Comparison of ENCODE assay signal across 1 cellular context in the genomic region with DNA sequence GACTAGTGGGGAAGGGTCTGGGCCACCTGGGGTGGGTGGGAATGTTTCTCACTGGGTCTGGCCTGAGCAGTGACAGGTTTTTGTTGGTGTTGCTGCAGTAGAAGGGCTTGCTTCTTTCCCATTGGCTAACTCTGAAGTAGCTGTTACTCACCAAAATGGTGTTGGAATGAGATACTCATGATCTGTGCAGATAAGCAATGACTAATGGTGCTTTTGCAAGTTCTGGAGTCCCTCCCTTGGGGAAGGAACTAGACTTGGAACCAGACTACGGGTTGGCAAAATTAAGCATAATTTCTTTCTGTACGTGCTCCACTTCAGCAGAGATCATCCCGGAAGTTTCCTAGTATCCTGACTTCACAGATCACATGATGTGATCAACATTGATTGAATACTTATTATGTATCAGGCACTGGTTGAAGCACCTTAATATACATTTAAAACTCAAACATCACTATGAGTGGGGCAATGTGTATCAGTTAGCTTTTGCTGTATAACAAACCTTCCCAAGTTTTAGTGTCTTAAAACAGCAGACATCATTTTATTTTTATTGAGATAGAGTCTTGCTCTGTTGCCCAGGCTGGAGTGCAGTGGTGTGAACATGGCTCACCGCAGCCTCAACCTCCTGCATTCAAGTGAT.
TF ChIP-seq lines count a peak whose summit lies in the region.

No MANE protein-coding gene starts in this region.

TF ChIP-seq in K562, 482 proteins besides CTCF, POLR2A, EP300 and RAD21 (continued from another document and continues in another):
- TF ChIP-seq NRF1 (conservative IDR thresholded peaks at IDR 0.05 in 1 of 2, IDR thresholded peaks at IDR 0.05 in 1 of 2) (peak in 1 of 2 experiments; percentile 38; a peak in 1 of 4 replicates), EGR1 (conservative IDR thresholded peaks at IDR 0.05) (no peak), SMARCB1 (IDR thresholded peaks at IDR 0.05; ENCODE audit: insufficient read length, low read depth) (no peak), FOXK1 (CRISPR knock-in tag; IDR thresholded peaks at IDR 0.05; ENCODE audit: borderline replicate concordance) (no peak), RBFOX2 (IDR thresholded peaks at IDR 0.05; ENCODE audit: low read depth, low read length) (no peak), ZKSCAN3 (CRISPR knock-in tag; IDR thresholded peaks at IDR 0.05) (no peak), RBM39 (optimal IDR thresholded peaks at IDR 0.05; ENCODE audit: low read depth, low read length) (no peak), NCOA6 (IDR thresholded peaks at IDR 0.05) (no peak), FOSL1 (tag; conservative IDR thresholded peaks at IDR 0.05) (peak; percentile 99), ARNT (IDR thresholded peaks at IDR 0.05) (0 out of 4 replicates have a peak, but pooled peaks of 1 of the 2 experiments have one; percentile 34), SRSF1 (IDR thresholded peaks at IDR 0.05; ENCODE audit: low read depth, low read length) (no peak), KDM5B (IDR thresholded peaks at IDR 0.05; ENCODE audit: insufficient replicate concordance, low read depth, low read length) (no peak), MECOM (CRISPR knock-in tag; IDR thresholded peaks at IDR 0.05) (no peak), MAFG (tag; conservative IDR thresholded peaks at IDR 0.05) (no peak), ZNF24 (IDR thresholded peaks at IDR 0.05) (no peak), TRIM28 (IDR thresholded peaks at IDR 0.05) (peak; percentile 93), KLF16 (IDR thresholded peaks at IDR 0.05) (no peak), BCOR (IDR thresholded peaks at IDR 0.05) (peak; percentile 94), DIDO1 (tag; IDR thresholded peaks at IDR 0.05; ENCODE audit: low read depth) (no peak), ZNF707 (CRISPR knock-in tag; conservative IDR thresholded peaks at IDR 0.05) (no peak), EWSR1 (IDR thresholded peaks at IDR 0.05; ENCODE audit: borderline replicate concordance, low read depth, partially characterized antibody) (no peak), ZNF224 (CRISPR knock-in tag; IDR thresholded peaks at IDR 0.05) (no peak), PHF20 (IDR thresholded peaks at IDR 0.05; ENCODE audit: partially characterized antibody) (no peak), FUS (optimal IDR thresholded peaks at IDR 0.05; ENCODE audit: low read depth, low read length) (no peak), RFX5 (IDR thresholded peaks at IDR 0.05; ENCODE audit: low read depth, low read length) (no peak), BRD4 (IDR thresholded peaks at IDR 0.05) (no peak), IRF2 (CRISPR knock-in tag; IDR thresholded peaks at IDR 0.05) (no peak), ARID1B (IDR thresholded peaks at IDR 0.05) (peak; percentile 93), EP400 (IDR thresholded peaks at IDR 0.05) (no peak), L3MBTL2 (IDR thresholded peaks at IDR 0.05) (no peak), NFATC3 (IDR thresholded peaks at IDR 0.05) (no peak), KDM4B (IDR thresholded peaks at IDR 0.05; ENCODE audit: borderline replicate concordance in 2 of 2, low read depth in 1 of 2) (no peak), HNRNPH1 (optimal IDR thresholded peaks at IDR 0.05; ENCODE audit: low read depth, low read length) (no peak), PCBP2 (IDR thresholded peaks at IDR 0.05; ENCODE audit: low read depth, low read length, poor library complexity, severe bottlenecking) (no peak), ZNF311 (CRISPR knock-in tag; IDR thresholded peaks at IDR 0.05) (no peak), HDGF (IDR thresholded peaks at IDR 0.05) (no peak), RHOXF2B (CRISPR knock-in tag; conservative IDR thresholded peaks at IDR 0.05) (no peak), ZNF57 (CRISPR knock-in tag; IDR thresholded peaks at IDR 0.05) (no peak), TCF3 (CRISPR knock-in tag; IDR thresholded peaks at IDR 0.05) (peak; percentile 72), KAT8 (IDR thresholded peaks at IDR 0.05; ENCODE audit: low read depth) (no peak), FOXM1 (IDR thresholded peaks at IDR 0.05; ENCODE audit: low read depth) (peak; percentile 68), FOXM1 (CRISPR knock-in tag; IDR thresholded peaks at IDR 0.05; ENCODE audit: low read depth) (no peak), ELF4 (CRISPR knock-in tag; IDR thresholded peaks at IDR 0.05) (no peak), OTX1 (CRISPR knock-in tag; IDR thresholded peaks at IDR 0.05) (no peak), HDAC1 (IDR thresholded peaks at IDR 0.05) (no peak), ZNF77 (CRISPR knock-in tag; IDR thresholded peaks at IDR 0.05) (no peak), RNF2 (IDR thresholded peaks at IDR 0.05) (no peak), SMARCA4 (IDR thresholded peaks at IDR 0.05) (peak; percentile 93), ZNF75A (CRISPR knock-in tag; IDR thresholded peaks at IDR 0.05) (no peak), HMG20A (CRISPR knock-in tag; conservative IDR thresholded peaks at IDR 0.05) (no peak), ZBTB1 (CRISPR knock-in tag; IDR thresholded peaks at IDR 0.05; ENCODE audit: borderline replicate concordance, low read depth) (no peak), LEF1 (IDR thresholded peaks at IDR 0.05) (no peak), RCOR1 (IDR thresholded peaks at IDR 0.05; ENCODE audit: borderline replicate concordance in 1 of 2, low read depth in 2 of 2, low read length in 2 of 2) (peak in 1 of 2 experiments; percentile 50; a peak in 2 of 4 replicates), SMARCC2 (IDR thresholded peaks at IDR 0.05; ENCODE audit: low read depth) (peak; percentile 81), CBX3 (IDR thresholded peaks at IDR 0.05; ENCODE audit: borderline replicate concordance in 1 of 2, low read length in 2 of 2) (peak in 1 of 2 experiments; percentile 77; a peak in 2 of 3 replicates), TOE1 (IDR thresholded peaks at IDR 0.05; ENCODE audit: borderline replicate concordance) (peak; percentile 54; the same call in 1 of the 2 replicates), TOE1 (CRISPR knock-in tag; IDR thresholded peaks at IDR 0.05; ENCODE audit: borderline replicate concordance, low read depth) (no peak)
- TF ChIP-seq, protein P1, sequence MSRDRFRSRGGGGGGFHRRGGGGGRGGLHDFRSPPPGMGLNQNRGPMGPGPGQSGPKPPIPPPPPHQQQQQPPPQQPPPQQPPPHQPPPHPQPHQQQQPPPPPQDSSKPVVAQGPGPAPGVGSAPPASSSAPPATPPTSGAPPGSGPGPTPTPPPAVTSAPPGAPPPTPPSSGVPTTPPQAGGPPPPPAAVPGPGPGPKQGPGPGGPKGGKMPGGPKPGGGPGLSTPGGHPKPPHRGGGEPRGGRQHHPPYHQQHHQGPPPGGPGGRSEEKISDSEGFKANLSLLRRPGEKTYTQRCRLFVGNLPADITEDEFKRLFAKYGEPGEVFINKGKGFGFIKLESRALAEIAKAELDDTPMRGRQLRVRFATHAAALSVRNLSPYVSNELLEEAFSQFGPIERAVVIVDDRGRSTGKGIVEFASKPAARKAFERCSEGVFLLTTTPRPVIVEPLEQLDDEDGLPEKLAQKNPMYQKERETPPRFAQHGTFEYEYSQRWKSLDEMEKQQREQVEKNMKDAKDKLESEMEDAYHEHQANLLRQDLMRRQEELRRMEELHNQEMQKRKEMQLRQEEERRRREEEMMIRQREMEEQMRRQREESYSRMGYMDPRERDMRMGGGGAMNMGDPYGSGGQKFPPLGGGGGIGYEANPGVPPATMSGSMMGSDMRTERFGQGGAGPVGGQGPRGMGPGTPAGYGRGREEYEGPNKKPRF (IDR thresholded peaks at IDR 0.05; ENCODE audit: low read depth, low read length): no peak
- TF ChIP-seq, protein P2, sequence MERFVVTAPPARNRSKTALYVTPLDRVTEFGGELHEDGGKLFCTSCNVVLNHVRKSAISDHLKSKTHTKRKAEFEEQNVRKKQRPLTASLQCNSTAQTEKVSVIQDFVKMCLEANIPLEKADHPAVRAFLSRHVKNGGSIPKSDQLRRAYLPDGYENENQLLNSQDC (CRISPR knock-in tag; IDR thresholded peaks at IDR 0.05): no peak
- TF ChIP-seq, protein P3, sequence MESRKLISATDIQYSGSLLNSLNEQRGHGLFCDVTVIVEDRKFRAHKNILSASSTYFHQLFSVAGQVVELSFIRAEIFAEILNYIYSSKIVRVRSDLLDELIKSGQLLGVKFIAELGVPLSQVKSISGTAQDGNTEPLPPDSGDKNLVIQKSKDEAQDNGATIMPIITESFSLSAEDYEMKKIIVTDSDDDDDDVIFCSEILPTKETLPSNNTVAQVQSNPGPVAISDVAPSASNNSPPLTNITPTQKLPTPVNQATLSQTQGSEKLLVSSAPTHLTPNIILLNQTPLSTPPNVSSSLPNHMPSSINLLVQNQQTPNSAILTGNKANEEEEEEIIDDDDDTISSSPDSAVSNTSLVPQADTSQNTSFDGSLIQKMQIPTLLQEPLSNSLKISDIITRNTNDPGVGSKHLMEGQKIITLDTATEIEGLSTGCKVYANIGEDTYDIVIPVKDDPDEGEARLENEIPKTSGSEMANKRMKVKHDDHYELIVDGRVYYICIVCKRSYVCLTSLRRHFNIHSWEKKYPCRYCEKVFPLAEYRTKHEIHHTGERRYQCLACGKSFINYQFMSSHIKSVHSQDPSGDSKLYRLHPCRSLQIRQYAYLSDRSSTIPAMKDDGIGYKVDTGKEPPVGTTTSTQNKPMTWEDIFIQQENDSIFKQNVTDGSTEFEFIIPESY (CRISPR knock-in tag; IDR thresholded peaks at IDR 0.05): no peak
- TF ChIP-seq, protein P4, sequence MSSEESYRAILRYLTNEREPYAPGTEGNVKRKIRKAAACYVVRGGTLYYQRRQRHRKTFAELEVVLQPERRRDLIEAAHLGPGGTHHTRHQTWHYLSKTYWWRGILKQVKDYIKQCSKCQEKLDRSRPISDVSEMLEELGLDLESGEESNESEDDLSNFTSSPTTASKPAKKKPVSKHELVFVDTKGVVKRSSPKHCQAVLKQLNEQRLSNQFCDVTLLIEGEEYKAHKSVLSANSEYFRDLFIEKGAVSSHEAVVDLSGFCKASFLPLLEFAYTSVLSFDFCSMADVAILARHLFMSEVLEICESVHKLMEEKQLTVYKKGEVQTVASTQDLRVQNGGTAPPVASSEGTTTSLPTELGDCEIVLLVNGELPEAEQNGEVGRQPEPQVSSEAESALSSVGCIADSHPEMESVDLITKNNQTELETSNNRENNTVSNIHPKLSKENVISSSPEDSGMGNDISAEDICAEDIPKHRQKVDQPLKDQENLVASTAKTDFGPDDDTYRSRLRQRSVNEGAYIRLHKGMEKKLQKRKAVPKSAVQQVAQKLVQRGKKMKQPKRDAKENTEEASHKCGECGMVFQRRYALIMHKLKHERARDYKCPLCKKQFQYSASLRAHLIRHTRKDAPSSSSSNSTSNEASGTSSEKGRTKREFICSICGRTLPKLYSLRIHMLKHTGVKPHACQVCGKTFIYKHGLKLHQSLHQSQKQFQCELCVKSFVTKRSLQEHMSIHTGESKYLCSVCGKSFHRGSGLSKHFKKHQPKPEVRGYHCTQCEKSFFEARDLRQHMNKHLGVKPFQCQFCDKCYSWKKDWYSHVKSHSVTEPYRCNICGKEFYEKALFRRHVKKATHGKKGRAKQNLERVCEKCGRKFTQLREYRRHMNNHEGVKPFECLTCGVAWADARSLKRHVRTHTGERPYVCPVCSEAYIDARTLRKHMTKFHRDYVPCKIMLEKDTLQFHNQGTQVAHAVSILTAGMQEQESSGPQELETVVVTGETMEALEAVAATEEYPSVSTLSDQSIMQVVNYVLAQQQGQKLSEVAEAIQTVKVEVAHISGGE (CRISPR knock-in tag; IDR thresholded peaks at IDR 0.05): peak in 1 of 3 experiments; percentile 48; a peak in 1 of 6 replicates
- TF ChIP-seq, protein P5, sequence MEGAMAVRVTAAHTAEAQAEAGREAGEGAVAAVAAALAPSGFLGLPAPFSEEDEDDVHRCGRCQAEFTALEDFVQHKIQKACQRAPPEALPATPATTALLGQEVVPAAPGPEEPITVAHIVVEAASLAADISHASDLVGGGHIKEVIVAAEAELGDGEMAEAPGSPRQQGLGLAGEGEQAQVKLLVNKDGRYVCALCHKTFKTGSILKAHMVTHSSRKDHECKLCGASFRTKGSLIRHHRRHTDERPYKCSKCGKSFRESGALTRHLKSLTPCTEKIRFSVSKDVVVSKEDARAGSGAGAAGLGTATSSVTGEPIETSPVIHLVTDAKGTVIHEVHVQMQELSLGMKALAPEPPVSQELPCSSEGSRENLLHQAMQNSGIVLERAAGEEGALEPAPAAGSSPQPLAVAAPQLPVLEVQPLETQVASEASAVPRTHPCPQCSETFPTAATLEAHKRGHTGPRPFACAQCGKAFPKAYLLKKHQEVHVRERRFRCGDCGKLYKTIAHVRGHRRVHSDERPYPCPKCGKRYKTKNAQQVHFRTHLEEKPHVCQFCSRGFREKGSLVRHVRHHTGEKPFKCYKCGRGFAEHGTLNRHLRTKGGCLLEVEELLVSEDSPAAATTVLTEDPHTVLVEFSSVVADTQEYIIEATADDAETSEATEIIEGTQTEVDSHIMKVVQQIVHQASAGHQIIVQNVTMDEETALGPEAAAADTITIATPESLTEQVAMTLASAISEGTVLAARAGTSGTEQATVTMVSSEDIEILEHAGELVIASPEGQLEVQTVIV (CRISPR knock-in tag; IDR thresholded peaks at IDR 0.05; ENCODE audit: borderline replicate concordance): no peak
- TF ChIP-seq, protein P6, sequence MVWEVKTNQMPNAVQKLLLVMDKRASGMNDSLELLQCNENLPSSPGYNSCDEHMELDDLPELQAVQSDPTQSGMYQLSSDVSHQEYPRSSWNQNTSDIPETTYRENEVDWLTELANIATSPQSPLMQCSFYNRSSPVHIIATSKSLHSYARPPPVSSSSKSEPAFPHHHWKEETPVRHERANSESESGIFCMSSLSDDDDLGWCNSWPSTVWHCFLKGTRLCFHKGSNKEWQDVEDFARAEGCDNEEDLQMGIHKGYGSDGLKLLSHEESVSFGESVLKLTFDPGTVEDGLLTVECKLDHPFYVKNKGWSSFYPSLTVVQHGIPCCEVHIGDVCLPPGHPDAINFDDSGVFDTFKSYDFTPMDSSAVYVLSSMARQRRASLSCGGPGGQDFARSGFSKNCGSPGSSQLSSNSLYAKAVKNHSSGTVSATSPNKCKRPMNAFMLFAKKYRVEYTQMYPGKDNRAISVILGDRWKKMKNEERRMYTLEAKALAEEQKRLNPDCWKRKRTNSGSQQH (CRISPR knock-in tag; IDR thresholded peaks at IDR 0.05): no peak
- TF ChIP-seq, protein P7, sequence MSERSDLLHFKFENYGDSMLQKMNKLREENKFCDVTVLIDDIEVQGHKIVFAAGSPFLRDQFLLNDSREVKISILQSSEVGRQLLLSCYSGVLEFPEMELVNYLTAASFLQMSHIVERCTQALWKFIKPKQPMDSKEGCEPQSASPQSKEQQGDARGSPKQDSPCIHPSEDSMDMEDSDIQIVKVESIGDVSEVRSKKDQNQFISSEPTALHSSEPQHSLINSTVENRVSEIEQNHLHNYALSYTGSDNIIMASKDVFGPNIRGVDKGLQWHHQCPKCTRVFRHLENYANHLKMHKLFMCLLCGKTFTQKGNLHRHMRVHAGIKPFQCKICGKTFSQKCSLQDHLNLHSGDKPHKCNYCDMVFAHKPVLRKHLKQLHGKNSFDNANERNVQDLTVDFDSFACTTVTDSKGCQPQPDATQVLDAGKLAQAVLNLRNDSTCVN (CRISPR knock-in tag; IDR thresholded peaks at IDR 0.05): no peak
- TF ChIP-seq, protein P8, sequence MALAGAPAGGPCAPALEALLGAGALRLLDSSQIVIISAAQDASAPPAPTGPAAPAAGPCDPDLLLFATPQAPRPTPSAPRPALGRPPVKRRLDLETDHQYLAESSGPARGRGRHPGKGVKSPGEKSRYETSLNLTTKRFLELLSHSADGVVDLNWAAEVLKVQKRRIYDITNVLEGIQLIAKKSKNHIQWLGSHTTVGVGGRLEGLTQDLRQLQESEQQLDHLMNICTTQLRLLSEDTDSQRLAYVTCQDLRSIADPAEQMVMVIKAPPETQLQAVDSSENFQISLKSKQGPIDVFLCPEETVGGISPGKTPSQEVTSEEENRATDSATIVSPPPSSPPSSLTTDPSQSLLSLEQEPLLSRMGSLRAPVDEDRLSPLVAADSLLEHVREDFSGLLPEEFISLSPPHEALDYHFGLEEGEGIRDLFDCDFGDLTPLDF (CRISPR knock-in tag; IDR thresholded peaks at IDR 0.05): no peak
